In the genomic region with DNA sequence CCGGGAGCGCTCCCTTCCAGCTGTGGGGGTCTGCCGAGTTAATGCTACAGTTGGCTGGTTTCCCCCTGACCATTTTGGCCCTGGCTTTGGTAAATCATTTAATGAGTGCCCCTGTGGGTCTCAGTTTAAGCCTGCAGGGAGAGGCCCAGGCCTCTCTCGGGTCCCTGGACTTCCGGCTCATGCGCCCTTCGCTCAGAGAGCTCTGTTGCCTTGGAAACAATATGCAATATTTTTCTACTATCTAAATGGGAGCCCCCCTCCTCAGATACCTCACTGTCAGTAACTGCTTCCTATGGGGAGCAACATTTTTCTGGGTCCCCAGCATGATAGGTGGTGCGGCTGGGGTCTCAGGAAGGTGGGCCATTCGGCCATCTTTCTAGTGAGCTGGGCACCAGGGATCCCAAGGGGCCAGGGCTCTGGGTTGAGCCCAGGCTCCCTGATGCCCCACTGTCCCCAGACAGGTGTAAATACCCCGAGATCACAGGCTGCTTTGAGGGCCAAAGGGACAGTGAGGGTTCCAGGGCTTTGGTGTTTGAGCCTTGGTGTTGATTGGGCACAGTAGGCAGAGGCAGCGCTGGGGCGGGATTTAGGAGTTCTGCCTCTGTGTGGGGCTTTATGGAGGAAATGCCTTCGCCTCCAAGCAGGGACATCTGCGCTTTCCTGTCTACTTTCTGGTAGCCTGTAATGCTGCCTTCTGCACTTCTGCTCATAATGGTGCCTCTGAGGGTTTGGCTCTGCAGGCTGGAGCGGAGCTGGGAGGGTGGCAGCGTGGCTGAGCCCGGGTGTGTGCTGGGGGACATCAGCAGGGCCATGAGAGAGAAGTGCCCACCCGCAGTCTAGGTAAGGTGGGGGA, we compare ENCODE assay signal across 11 cellular contexts. TPM values are rescaled to one million over a fixed set of nuclear protein-coding genes. Genes with fewer than 3 reads are reported as not detected.
DNase-seq lines count a peak whose midpoint lies in the region; ATAC-seq and TF ChIP-seq lines count a peak whose summit lies in the region.
"Had no signal": no experiment of that assay in that cellular context is flagged by ENCODE, and none has a peak within 500 bp of the region (broad histone marks: within the 10 kb centered on the region; RNA-seq: fewer than 3 reads in every experiment).

No MANE protein-coding gene starts in this region.

- no peaks in the 10 kb centered on the region for H3K9me3 ChIP-seq in ascending aorta
- H3K9me3 ChIP-seq in mucosa of descending colon = no peaks in the 10 kb centered on the region

- peak; percentile 48 for ATAC-seq in mucosa of descending colon

- H3K27me3 ChIP-seq in ascending aorta = no peaks in the 10 kb centered on the region

- peak overlapping the region; percentile 27 for H3K4me3 Mint-ChIP-seq in activated naive CD8-positive, alpha-beta T cell
- H3K4me3 Mint-ChIP-seq in activated naive CD8-positive, alpha-beta T cell treated with anti-CD3 and anti-CD28 coated beads for 36 hours = no peak overlapping the region
- H3K4me3 Mint-ChIP-seq in type B pancreatic cell = peak overlapping the region; percentile 84
- H3K4me3 Mint-ChIP-seq: activated naive CD8-positive, alpha-beta T cell treated with anti-CD3 and anti-CD28 coated beads, Interleukin-2, amount 10 ng/mL, durations not matched to agents 7 days and 5 days; immature natural killer cell had no signal

- H3K4me1 ChIP-seq in ascending aorta = peaks cover 3 to 27% of the 10 kb centered on the region in 2 donors
- peaks cover 89% of the 10 kb centered on the region for H3K4me1 ChIP-seq in mucosa of descending colon (ENCODE audit: low read depth)

- H3K9me3 Mint-ChIP-seq in activated naive CD8-positive, alpha-beta T cell (ENCODE audit: low read depth) = no peaks in the 10 kb centered on the region
- H3K9me3 Mint-ChIP-seq in activated naive CD8-positive, alpha-beta T cell treated with anti-CD3 and anti-CD28 coated beads for 36 hours = no peaks in the 10 kb centered on the region
- H3K9me3 Mint-ChIP-seq in type B pancreatic cell = no peaks in the 10 kb centered on the region
- H3K9me3 Mint-ChIP-seq: activated naive CD8-positive, alpha-beta T cell treated with anti-CD3 and anti-CD28 coated beads, Interleukin-2, amount 10 ng/mL, durations not matched to agents 7 days and 5 days; immature natural killer cell had no signal

- H3K27ac ChIP-seq in ascending aorta = peak overlapping the region; percentile 51 to 60

- TF ChIP-seq CTCF in ascending aorta (IDR thresholded peaks at IDR 0.05) (no peak), mucosa of descending colon (IDR thresholded peaks at IDR 0.05) (no peak), type B pancreatic cell (conservative IDR thresholded peaks at IDR 0.05) (no peak)

- no peaks in the 10 kb centered on the region for H3K36me3 ChIP-seq in ascending aorta
- H3K36me3 ChIP-seq in mucosa of descending colon (ENCODE audit: low read depth) = no peaks in the 10 kb centered on the region

- peak overlapping the region; percentile 66 for H3K27ac Mint-ChIP-seq in activated naive CD8-positive, alpha-beta T cell
- H3K27ac Mint-ChIP-seq in activated naive CD8-positive, alpha-beta T cell treated with anti-CD3 and anti-CD28 coated beads for 36 hours = no peak overlapping the region
- peak overlapping the region; percentile 95 for H3K27ac Mint-ChIP-seq in type B pancreatic cell
- H3K27ac Mint-ChIP-seq: activated naive CD8-positive, alpha-beta T cell treated with anti-CD3 and anti-CD28 coated beads, Interleukin-2, amount 10 ng/mL, durations not matched to agents 7 days and 5 days; immature natural killer cell had no signal

- intact Hi-C loops in ascending aorta (cut with DNase I) (loop anchor here (5.0 kb wide), 2 partner anchors 158 to 187 kb away; a partner anchor contains a TSS), mucosa of descending colon (cut with DNase I, micrococcal nuclease) (no loop called here)

- H3K36me3 Mint-ChIP-seq in activated naive CD8-positive, alpha-beta T cell = no peaks in the 10 kb centered on the region
- peaks cover 9% of the 10 kb centered on the region for H3K36me3 Mint-ChIP-seq in activated naive CD8-positive, alpha-beta T cell treated with anti-CD3 and anti-CD28 coated beads for 36 hours
- H3K36me3 Mint-ChIP-seq in type B pancreatic cell = no peaks in the 10 kb centered on the region
- H3K36me3 Mint-ChIP-seq: immature natural killer cell had no signal

- no peaks in the 10 kb centered on the region for H3K27me3 Mint-ChIP-seq in activated naive CD8-positive, alpha-beta T cell
- no peaks in the 10 kb centered on the region for H3K27me3 Mint-ChIP-seq in activated naive CD8-positive, alpha-beta T cell treated with anti-CD3 and anti-CD28 coated beads for 36 hours
- H3K27me3 Mint-ChIP-seq in type B pancreatic cell = no peaks in the 10 kb centered on the region

- in situ Hi-C loops in G401 (cut with HindIII; ENCODE audit: low sequenced_read_pairs) = no loop called here

- no peak for DNase-seq in activated naive CD8-positive, alpha-beta T cell treated with anti-CD3 and anti-CD28 coated beads for 36 hours
- DNase-seq in ascending aorta (ENCODE audit: low spot score in 2 of 2) = peak in 1 of 2 donors; percentile 59
- DNase-seq in mucosa of descending colon = peak; percentile 58 to 75 (median 58)
- peak; percentile 64 for DNase-seq in type B pancreatic cell (ENCODE audit: extremely low spot score, unreplicated experiment)
- DNase-seq in GOT3 (lab: John Stamatoyannopoulos, UW) = no peak
- no peak for DNase-seq in G401 (ENCODE audit: low spot score)
- DNase-seq in 8988T = no peak
- DNase-seq: activated naive CD8-positive, alpha-beta T cell treated with anti-CD3 and anti-CD28 coated beads, Interleukin-2, amount 10 ng/mL, durations not matched to agents 7 days and 5 days; immature natural killer cell; NCI-H2081 had no signal

- peaks cover 60% of the 10 kb centered on the region for H3K4me1 Mint-ChIP-seq in activated naive CD8-positive, alpha-beta T cell (ENCODE audit: low read depth)
- H3K4me1 Mint-ChIP-seq in activated naive CD8-positive, alpha-beta T cell treated with anti-CD3 and anti-CD28 coated beads for 36 hours = peaks cover 66% of the 10 kb centered on the region
- peaks cover 40% of the 10 kb centered on the region for H3K4me1 Mint-ChIP-seq in type B pancreatic cell (ENCODE audit: unreplicated experiment)

- H3K4me3 ChIP-seq in ascending aorta = peak overlapping the region in 1 of 2 donors; percentile 31
- no peak overlapping the region for H3K4me3 ChIP-seq in mucosa of descending colon

RNA-seq across cellular contexts. Expression of a gene that starts 5.2 kb away (rescaled TPM):
- 10 to 100 TPM; 69.9 to 73.6 TPM for total RNA-seq in activated naive CD8-positive, alpha-beta T cell treated with anti-CD3 and anti-CD28 coated beads for 36 hours
- 84.9 TPM for total RNA-seq in ascending aorta
- total RNA-seq in mucosa of descending colon = 1,000 to 10,000 TPM; 1,048 to 2,192 (median 2,113) TPM
- total RNA-seq in type B pancreatic cell (ENCODE audit: low replicate concordance) = 211 and 285 TPM in 2 replicates
- total RNA-seq in G401 (2014; rRNA removed; shearing (Covaris generic)) = 232 and 273 TPM in 2 replicates

RNA-seq across cellular contexts. Expression of a gene that starts 55.1 kb away (rescaled TPM):
- total RNA-seq in activated naive CD8-positive, alpha-beta T cell treated with anti-CD3 and anti-CD28 coated beads for 36 hours = 10 to 100 TPM; 18.8 to 20.4 TPM
- total RNA-seq in ascending aorta (not detected), mucosa of descending colon (1 to 10 TPM in 2 of 3 donors, under 1 TPM in 1; 0.99 to 1.1 (median 1.1) TPM), type B pancreatic cell (ENCODE audit: low replicate concordance) (0.24 TPM in 1 of 2 replicates, not detected in the other)
- not detected in 2 replicates for total RNA-seq in G401 (2014; rRNA removed; shearing (Covaris generic))

Comparison
In these comparisons a context has a peak if more than half of its experiments do, and no peak if none do; other contexts are left out.
1. DNase-seq: peak in mucosa of descending colon (3 of 3) and type B pancreatic cell (single experiment); none in activated naive CD8-positive, alpha-beta T cell treated with anti-CD3 and anti-CD28 coated beads for 36 hours (single experiment), GOT3 (single experiment), G401 (single experiment) and 8988T (single experiment).
2. RNA of a gene that starts 55.1 kb away (total RNA-seq): 18.8 to 20.4 TPM in activated naive CD8-positive, alpha-beta T cell treated with anti-CD3 and anti-CD28 coated beads for 36 hours; 0.99 to 1.1 TPM in mucosa of descending colon, not detected in ascending aorta (single experiment), 0.24 TPM in type B pancreatic cell and not detected in G401; every median in the first group is over 4 times any median in the second.